Comparison of ENCODE assay signal across 13 cellular contexts in the genomic region with DNA sequence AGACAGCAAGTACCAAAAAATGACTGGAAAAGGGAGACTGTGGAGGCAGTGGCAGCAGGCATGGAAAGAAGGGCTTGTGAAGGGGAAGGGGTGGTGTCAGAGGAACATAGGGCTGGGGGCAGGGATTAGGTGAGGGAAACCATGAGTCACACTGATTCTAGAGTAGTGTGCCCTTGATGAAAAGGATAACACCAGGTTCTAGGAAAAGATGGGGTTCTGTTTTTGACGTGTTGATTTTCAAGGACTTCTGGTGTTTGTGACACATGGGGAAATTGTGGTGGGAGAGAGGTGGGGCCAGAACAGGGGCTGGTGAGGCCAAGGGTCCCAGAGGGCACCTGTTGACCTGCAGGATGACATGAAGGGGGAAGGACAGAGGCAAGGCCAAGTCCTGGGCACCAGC. TPM values are rescaled to one million over a fixed set of nuclear protein-coding genes. Genes with fewer than 3 reads are reported as not detected.
DNase-seq lines count a peak whose midpoint lies in the region; ATAC-seq lines count a peak whose summit lies in the region.
"Had no signal": no experiment of that assay in that cellular context is flagged by ENCODE, and none has a peak within 500 bp of the region (broad histone marks: within the 10 kb centered on the region; RNA-seq: fewer than 3 reads in every experiment).

No MANE protein-coding gene starts in this region.

- H3K9me3 Mint-ChIP-seq in activated T-cell treated with anti-CD3 and anti-CD28 coated beads, Interleukin-2, amount 50 U/mL, for 24 hours, result peaks cover 3% of the 10 kb centered on the region
- H3K9me3 Mint-ChIP-seq in naive thymus-derived CD8-positive, alpha-beta T cell, result no peaks in the 10 kb centered on the region
- no peaks in the 10 kb centered on the region for H3K9me3 Mint-ChIP-seq in stimulated activated naive CD8-positive, alpha-beta T cell treated with anti-CD3 and anti-CD28 coated beads, Interleukin-15, amount 100 ng/mL, for 72 hours

- H3K4me1 Mint-ChIP-seq in activated T-cell treated with anti-CD3 and anti-CD28 coated beads, Interleukin-2, amount 50 U/mL, for 24 hours (ENCODE audit: low read depth), result peaks cover 94% of the 10 kb centered on the region
- H3K4me1 Mint-ChIP-seq in naive thymus-derived CD8-positive, alpha-beta T cell, result peaks cover 58 to 98% (median 87%) of the 10 kb centered on the region in 4 donors
- peaks cover 91% of the 10 kb centered on the region for H3K4me1 Mint-ChIP-seq in stimulated activated naive CD8-positive, alpha-beta T cell treated with anti-CD3 and anti-CD28 coated beads, Interleukin-15, amount 100 ng/mL, for 72 hours

- no peaks in the 10 kb centered on the region for H3K27me3 Mint-ChIP-seq in activated T-cell treated with anti-CD3 and anti-CD28 coated beads, Interleukin-2, amount 50 U/mL, for 24 hours
- no peaks in the 10 kb centered on the region for H3K27me3 Mint-ChIP-seq in naive thymus-derived CD8-positive, alpha-beta T cell
- H3K27me3 Mint-ChIP-seq in stimulated activated naive CD8-positive, alpha-beta T cell treated with anti-CD3 and anti-CD28 coated beads, Interleukin-15, amount 100 ng/mL, for 72 hours, result no peaks in the 10 kb centered on the region

- peak overlapping the region; percentile 99 for H3K27ac Mint-ChIP-seq in activated T-cell treated with anti-CD3 and anti-CD28 coated beads, Interleukin-2, amount 50 U/mL, for 24 hours
- H3K27ac Mint-ChIP-seq in naive thymus-derived CD8-positive, alpha-beta T cell, result peak overlapping the region; percentile 92 to 99 (median 96)
- H3K27ac Mint-ChIP-seq in stimulated activated naive CD8-positive, alpha-beta T cell treated with anti-CD3 and anti-CD28 coated beads, Interleukin-15, amount 100 ng/mL, for 72 hours, result peak overlapping the region; percentile 96 to 98

- no peak for DNase-seq in activated CD4-positive, CD25-positive, alpha-beta regulatory T cell treated with anti-CD3 and anti-CD28 coated beads, Interleukin-2, amount 50 U/mL, for 72 hours
- DNase-seq in activated T-cell treated with anti-CD3 and anti-CD28 coated beads, Interleukin-2, amount 50 U/mL, for 24 hours, result peak; percentile 75
- DNase-seq in naive thymus-derived CD8-positive, alpha-beta T cell, result no peak
- peak in 1 of 2 donors; percentile 53 for DNase-seq in stimulated activated naive CD8-positive, alpha-beta T cell treated with anti-CD3 and anti-CD28 coated beads, Interleukin-15, amount 100 ng/mL, for 72 hours
- DNase-seq in activated gamma-delta T cell (lab: John Stamatoyannopoulos, UW) (no peak), anterior cingulate cortex (lab: John Stamatoyannopoulos, UW) (no peak)
- DNase-seq: GOT3, left colon, NCI-H345, nucleus accumbens, testis had no signal

- POLR2A ChIA-PET in naive thymus-derived CD8-positive, alpha-beta T cell (lab: Charles Lee), result interaction anchor here (1.1 to 2.0 kb wide), 6 partner anchors 8 to 188 kb away, joined by 3 to 14 read pairs (median 6); no protein-coding TSS in a partner anchor

- H3K4me3 Mint-ChIP-seq in activated T-cell treated with anti-CD3 and anti-CD28 coated beads, Interleukin-2, amount 50 U/mL, for 24 hours, result peak overlapping the region; percentile 71
- peak overlapping the region; percentile 45 to 89 (median 83) for H3K4me3 Mint-ChIP-seq in naive thymus-derived CD8-positive, alpha-beta T cell
- H3K4me3 Mint-ChIP-seq in stimulated activated naive CD8-positive, alpha-beta T cell treated with anti-CD3 and anti-CD28 coated beads, Interleukin-15, amount 100 ng/mL, for 72 hours, result peak overlapping the region; percentile 77 to 82

- peaks cover 95% of the 10 kb centered on the region for H3K36me3 Mint-ChIP-seq in activated T-cell treated with anti-CD3 and anti-CD28 coated beads, Interleukin-2, amount 50 U/mL, for 24 hours (ENCODE audit: low read depth)
- peaks cover 25 to 92% (median 47%) of the 10 kb centered on the region in 3 donors for H3K36me3 Mint-ChIP-seq in naive thymus-derived CD8-positive, alpha-beta T cell

- peak; percentile 53 to 57 for ATAC-seq in activated CD4-positive, CD25-positive, alpha-beta regulatory T cell treated with anti-CD3 and anti-CD28 coated beads, Interleukin-2, amount 50 U/mL, for 24 hours
- ATAC-seq in naive thymus-derived CD8-positive, alpha-beta T cell, result peak in 1 of 2 donors; percentile 24
- peak; percentile 77 for ATAC-seq in stimulated activated naive CD8-positive, alpha-beta T cell treated with anti-CD3 and anti-CD28 coated beads, Interleukin-15, amount 100 ng/mL, for 72 hours
- ATAC-seq in GM21528 (IDR thresholded peaks at IDR 0.05; ENCODE audit: low FRiP score, unreplicated experiment), result no peak
- ATAC-seq: left colon had no signal

RNA-seq across cellular contexts. Expression of gene FIGNL1, which starts 57.1 kb away (rescaled TPM):
- total RNA-seq in naive thymus-derived CD8-positive, alpha-beta T cell, result 10 to 100 TPM; 14.8 to 15.1 TPM
- polyA plus RNA-seq in naive thymus-derived CD8-positive, alpha-beta T cell, result 10 to 100 TPM in 1 of 3 donors, 1 to 10 TPM in 2; 4.2 to 10.2 (median 7.2) TPM
